In the genomic region with DNA sequence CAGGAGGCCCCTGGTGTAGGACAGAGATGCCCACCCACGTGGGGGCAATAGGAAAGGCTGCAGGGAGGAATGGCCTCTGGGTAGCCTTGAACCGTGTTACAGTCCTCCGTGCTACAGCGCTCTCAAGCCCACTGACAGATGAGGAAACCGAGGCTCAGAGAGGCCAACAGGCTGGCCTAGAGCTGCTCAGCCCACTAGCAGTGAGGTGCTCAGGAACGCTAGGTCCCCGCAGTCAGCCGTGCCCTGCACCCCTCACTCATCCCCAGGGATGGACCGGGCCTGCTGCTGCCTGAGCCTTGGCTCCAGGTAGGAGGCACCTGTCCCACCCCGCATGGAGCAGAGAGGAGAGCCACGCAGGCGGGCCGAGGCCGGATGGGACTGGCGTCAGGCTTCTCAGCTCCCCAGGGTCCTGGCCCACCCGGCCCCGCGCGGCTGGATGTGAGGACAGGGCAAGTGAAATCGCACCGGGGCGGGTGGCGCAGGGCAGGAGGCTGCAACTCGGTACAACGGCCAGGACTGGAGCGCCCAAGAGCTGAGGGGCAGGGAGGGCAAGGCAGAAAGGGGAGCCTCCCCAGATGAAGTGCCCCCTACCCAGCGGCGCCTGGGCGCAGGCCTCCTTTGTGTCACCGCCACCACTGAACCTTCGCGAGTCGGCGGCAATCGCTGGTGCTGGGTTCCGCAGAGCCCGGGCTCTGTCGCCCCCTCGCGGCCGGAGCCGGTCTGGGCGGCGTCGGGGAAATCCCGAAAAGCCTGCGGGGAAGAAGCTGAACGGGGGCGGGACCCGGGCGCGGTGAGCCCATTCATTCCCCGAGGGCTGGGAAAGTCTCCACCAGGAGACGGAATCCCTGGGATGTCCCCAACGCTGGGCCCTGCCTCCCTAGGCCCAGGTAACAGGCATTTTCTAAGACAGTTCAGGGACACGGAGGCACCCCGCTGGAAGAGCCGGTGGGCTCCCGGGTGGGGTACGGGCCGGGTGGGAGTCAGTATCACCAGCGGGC, we compare ENCODE assay signal across 1 cellular context.
TF ChIP-seq lines count a peak whose summit lies in the region.

No MANE protein-coding gene starts in this region.

TF ChIP-seq in HepG2, 621 proteins besides CTCF, POLR2A, EP300 and RAD21 (continued from another document and continues in another):
- TF ChIP-seq, protein P1, sequence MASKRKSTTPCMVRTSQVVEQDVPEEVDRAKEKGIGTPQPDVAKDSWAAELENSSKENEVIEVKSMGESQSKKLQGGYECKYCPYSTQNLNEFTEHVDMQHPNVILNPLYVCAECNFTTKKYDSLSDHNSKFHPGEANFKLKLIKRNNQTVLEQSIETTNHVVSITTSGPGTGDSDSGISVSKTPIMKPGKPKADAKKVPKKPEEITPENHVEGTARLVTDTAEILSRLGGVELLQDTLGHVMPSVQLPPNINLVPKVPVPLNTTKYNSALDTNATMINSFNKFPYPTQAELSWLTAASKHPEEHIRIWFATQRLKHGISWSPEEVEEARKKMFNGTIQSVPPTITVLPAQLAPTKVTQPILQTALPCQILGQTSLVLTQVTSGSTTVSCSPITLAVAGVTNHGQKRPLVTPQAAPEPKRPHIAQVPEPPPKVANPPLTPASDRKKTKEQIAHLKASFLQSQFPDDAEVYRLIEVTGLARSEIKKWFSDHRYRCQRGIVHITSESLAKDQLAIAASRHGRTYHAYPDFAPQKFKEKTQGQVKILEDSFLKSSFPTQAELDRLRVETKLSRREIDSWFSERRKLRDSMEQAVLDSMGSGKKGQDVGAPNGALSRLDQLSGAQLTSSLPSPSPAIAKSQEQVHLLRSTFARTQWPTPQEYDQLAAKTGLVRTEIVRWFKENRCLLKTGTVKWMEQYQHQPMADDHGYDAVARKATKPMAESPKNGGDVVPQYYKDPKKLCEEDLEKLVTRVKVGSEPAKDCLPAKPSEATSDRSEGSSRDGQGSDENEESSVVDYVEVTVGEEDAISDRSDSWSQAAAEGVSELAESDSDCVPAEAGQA (IDR thresholded peaks at IDR 0.05; ENCODE audit: low read depth): no peak
- TF ChIP-seq, protein P1 (CRISPR knock-in tag; IDR thresholded peaks at IDR 0.05; ENCODE audit: borderline replicate concordance): no peak
- TF ChIP-seq HOXA9 (CRISPR knock-in tag; IDR thresholded peaks at IDR 0.05; ENCODE audit: borderline replicate concordance): no peak
- TF ChIP-seq U2AF2 (IDR thresholded peaks at IDR 0.05; ENCODE audit: low read depth, low read length): no peak
- no peak for TF ChIP-seq NKX3-1 (CRISPR knock-in tag; IDR thresholded peaks at IDR 0.05)
- TF ChIP-seq, protein P2, sequence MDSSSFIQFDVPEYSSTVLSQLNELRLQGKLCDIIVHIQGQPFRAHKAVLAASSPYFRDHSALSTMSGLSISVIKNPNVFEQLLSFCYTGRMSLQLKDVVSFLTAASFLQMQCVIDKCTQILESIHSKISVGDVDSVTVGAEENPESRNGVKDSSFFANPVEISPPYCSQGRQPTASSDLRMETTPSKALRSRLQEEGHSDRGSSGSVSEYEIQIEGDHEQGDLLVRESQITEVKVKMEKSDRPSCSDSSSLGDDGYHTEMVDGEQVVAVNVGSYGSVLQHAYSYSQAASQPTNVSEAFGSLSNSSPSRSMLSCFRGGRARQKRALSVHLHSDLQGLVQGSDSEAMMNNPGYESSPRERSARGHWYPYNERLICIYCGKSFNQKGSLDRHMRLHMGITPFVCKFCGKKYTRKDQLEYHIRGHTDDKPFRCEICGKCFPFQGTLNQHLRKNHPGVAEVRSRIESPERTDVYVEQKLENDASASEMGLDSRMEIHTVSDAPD (CRISPR knock-in tag; IDR thresholded peaks at IDR 0.05): no peak
- peak; percentile 30; the same call in 1 of the 2 replicates for TF ChIP-seq FOXP4 (CRISPR knock-in tag; IDR thresholded peaks at IDR 0.05)
- no peak for TF ChIP-seq RORA (CRISPR knock-in tag; IDR thresholded peaks at IDR 0.05)
- TF ChIP-seq ZBED4 (CRISPR knock-in tag; IDR thresholded peaks at IDR 0.05; ENCODE audit: borderline replicate concordance): no peak
- TF ChIP-seq MEF2D (CRISPR knock-in tag; IDR thresholded peaks at IDR 0.05): no peak
- no peak for TF ChIP-seq TCF7 (IDR thresholded peaks at IDR 0.05; ENCODE audit: low read depth)
- no peak for TF ChIP-seq PRPF4 (IDR thresholded peaks at IDR 0.05; ENCODE audit: low read depth, low read length, poor library complexity, severe bottlenecking)
- no peak for TF ChIP-seq ZIK1 (CRISPR knock-in tag; IDR thresholded peaks at IDR 0.05; ENCODE audit: borderline replicate concordance, low read depth)
- no peak for TF ChIP-seq ARHGAP35 (CRISPR knock-in tag; IDR thresholded peaks at IDR 0.05; ENCODE audit: borderline replicate concordance)
- 0 out of 2 replicates have a peak, but pooled peaks have one; percentile 16 for TF ChIP-seq ZNF333 (CRISPR knock-in tag; IDR thresholded peaks at IDR 0.05; ENCODE audit: borderline replicate concordance)
- no peak for TF ChIP-seq ZNF781 (CRISPR knock-in tag; IDR thresholded peaks at IDR 0.05; ENCODE audit: borderline replicate concordance, not compliant biosample characterization)
- TF ChIP-seq ARID4A (CRISPR knock-in tag; IDR thresholded peaks at IDR 0.05; ENCODE audit: borderline replicate concordance): peak; percentile 57; the same call in 1 of the 2 replicates
- TF ChIP-seq HNF4A (CRISPR knock-in tag; IDR thresholded peaks at IDR 0.05): peak; percentile 17; the same call in 1 of the 2 replicates
- no peak for TF ChIP-seq ZNF775 (CRISPR knock-in tag; IDR thresholded peaks at IDR 0.05; ENCODE audit: borderline replicate concordance)
- 0 out of 2 replicates have a peak, but pooled peaks have one; percentile 29 for TF ChIP-seq RNF2 (conservative IDR thresholded peaks at IDR 0.05; ENCODE audit: low read depth)
- no peak for TF ChIP-seq ZNF839 (CRISPR knock-in tag; IDR thresholded peaks at IDR 0.05; ENCODE audit: borderline replicate concordance)
- peak; percentile 18; the same call in 1 of the 2 replicates for TF ChIP-seq TFAP4 (IDR thresholded peaks at IDR 0.05; ENCODE audit: borderline replicate concordance, low read depth)
- TF ChIP-seq MLLT10 (CRISPR knock-in tag; IDR thresholded peaks at IDR 0.05): no peak
- no peak for TF ChIP-seq ZNF484 (CRISPR knock-in tag; IDR thresholded peaks at IDR 0.05; ENCODE audit: borderline replicate concordance, low read depth)
- peak; percentile 17; the same call in 1 of the 2 replicates for TF ChIP-seq ZNF772 (CRISPR knock-in tag; IDR thresholded peaks at IDR 0.05)
- no peak for TF ChIP-seq E2F5 (CRISPR knock-in tag; conservative IDR thresholded peaks at IDR 0.05)
- no peak for TF ChIP-seq ZBTB3 (CRISPR knock-in tag; IDR thresholded peaks at IDR 0.05; ENCODE audit: borderline replicate concordance, low read depth)
- TF ChIP-seq KMT2A (CRISPR knock-in tag; IDR thresholded peaks at IDR 0.05): peak; percentile 58; the same call in 1 of the 2 replicates
- TF ChIP-seq NR0B2 (CRISPR knock-in tag; IDR thresholded peaks at IDR 0.05): no peak
- TF ChIP-seq SKI (IDR thresholded peaks at IDR 0.05; ENCODE audit: partially characterized antibody): no peak
- TF ChIP-seq CAMTA2 (CRISPR knock-in tag; IDR thresholded peaks at IDR 0.05; ENCODE audit: borderline replicate concordance): no peak
- no peak for TF ChIP-seq HOXA5 (CRISPR knock-in tag; IDR thresholded peaks at IDR 0.05)
- TF ChIP-seq ZSCAN30 (CRISPR knock-in tag; IDR thresholded peaks at IDR 0.05): no peak
- TF ChIP-seq ZFP62 (CRISPR knock-in tag; IDR thresholded peaks at IDR 0.05): no peak
